In genomic region chr7:73526892-73527821, GRCh38 we compare ENCODE assay signal across 1 cellular context.
TF ChIP-seq lines count a peak whose summit lies in the region.

No MANE protein-coding gene starts in this region.

TF ChIP-seq in K562, 482 proteins besides CTCF, POLR2A, EP300 and RAD21 (continues in another document):
- no peak for TF ChIP-seq CHD7 (IDR thresholded peaks at IDR 0.05; ENCODE audit: low read depth, low read length)
- TF ChIP-seq ZNF609 (CRISPR knock-in tag; IDR thresholded peaks at IDR 0.05; ENCODE audit: borderline replicate concordance): no peak
- TF ChIP-seq GABPA (tag; conservative IDR thresholded peaks at IDR 0.05; ENCODE audit: low read depth): peak; percentile 54
- 0 out of 4 replicates have a peak, but pooled peaks of 1 of the 2 experiments have one; percentile 32 for TF ChIP-seq HDAC1 (IDR thresholded peaks at IDR 0.05)
- TF ChIP-seq SREBF1 (IDR thresholded peaks at IDR 0.05; ENCODE audit: borderline replicate concordance, low read depth, low read length): no peak
- peak in 1 of 2 experiments; percentile 43; a peak in 1 of 4 replicates for TF ChIP-seq KDM1A (IDR thresholded peaks at IDR 0.05)
- peak; percentile 48 for TF ChIP-seq TCF3 (CRISPR knock-in tag; IDR thresholded peaks at IDR 0.05)
- TF ChIP-seq TAL1 (IDR thresholded peaks at IDR 0.05): peak; percentile 13; the same call in 1 of the 2 replicates
- no peak for TF ChIP-seq FOXK1 (CRISPR knock-in tag; IDR thresholded peaks at IDR 0.05; ENCODE audit: borderline replicate concordance)
- peak; percentile 13 for TF ChIP-seq RBM25 (IDR thresholded peaks at IDR 0.05; ENCODE audit: low read depth, low read length, severe bottlenecking)
- no peak for TF ChIP-seq TRIM25 (IDR thresholded peaks at IDR 0.05; ENCODE audit: borderline replicate concordance)
- peak; percentile 52 for TF ChIP-seq ARID1B (IDR thresholded peaks at IDR 0.05)
- TF ChIP-seq RCOR1 (IDR thresholded peaks at IDR 0.05; ENCODE audit: borderline replicate concordance in 1 of 2, low read depth in 2 of 2, low read length in 2 of 2): peak in 1 of 2 experiments; percentile 77; a peak in 2 of 4 replicates
- TF ChIP-seq ZNF280B (CRISPR knock-in tag; IDR thresholded peaks at IDR 0.05): no peak
- TF ChIP-seq NFE2 (IDR thresholded peaks at IDR 0.05; ENCODE audit: low read depth): no peak
- TF ChIP-seq KDM4B (IDR thresholded peaks at IDR 0.05; ENCODE audit: borderline replicate concordance in 2 of 2, low read depth in 1 of 2): no peak
- peak in 1 of 3 experiments; percentile 53 for TF ChIP-seq YY1 (IDR thresholded peaks at IDR 0.05; ENCODE audit: borderline replicate concordance in 1 of 3, control insufficient read depth in 1 of 3, extremely low read depth in 1 of 3, insufficient read depth in 3 of 3, insufficient read length in 1 of 3, insufficient replicate concordance in 2 of 3, low read depth in 1 of 3, low read length in 2 of 3)
- TF ChIP-seq MTA2 (IDR thresholded peaks at IDR 0.05; ENCODE audit: low read depth): no peak
- peak; percentile 66; the same call in 1 of the 2 replicates for TF ChIP-seq NR2C1 (IDR thresholded peaks at IDR 0.05)
- TF ChIP-seq NR2C1 (tag; IDR thresholded peaks at IDR 0.05): peak; percentile 49; the same call in 1 of the 2 replicates
- TF ChIP-seq LCOR (CRISPR knock-in tag; IDR thresholded peaks at IDR 0.05): 0 out of 2 replicates have a peak, but pooled peaks have one; percentile 21
- peak; percentile 45 for TF ChIP-seq ZFP36 (IDR thresholded peaks at IDR 0.05; ENCODE audit: low read depth, low read length, partially characterized antibody)
- no peak for TF ChIP-seq BHLHE40 (IDR thresholded peaks at IDR 0.05; ENCODE audit: low read length)
- no peak for TF ChIP-seq DIDO1 (tag; IDR thresholded peaks at IDR 0.05; ENCODE audit: low read depth)
- peak; percentile 22; the same call in 1 of the 2 replicates for TF ChIP-seq HMBOX1 (IDR thresholded peaks at IDR 0.05)
- no peak for TF ChIP-seq PCBP2 (IDR thresholded peaks at IDR 0.05; ENCODE audit: low read depth, low read length, poor library complexity, severe bottlenecking)
- peak; percentile 57; the same call in 1 of the 2 replicates for TF ChIP-seq DPF2 (IDR thresholded peaks at IDR 0.05)
- no peak for TF ChIP-seq CXXC5 (CRISPR knock-in tag; IDR thresholded peaks at IDR 0.05)
- TF ChIP-seq ZNF592 (IDR thresholded peaks at IDR 0.05): no peak
- no peak for TF ChIP-seq MYNN (IDR thresholded peaks at IDR 0.05)
- TF ChIP-seq MYNN (CRISPR knock-in tag; IDR thresholded peaks at IDR 0.05): no peak
- 0 out of 2 replicates have a peak, but pooled peaks have one; percentile 14 for TF ChIP-seq SPI1 (IDR thresholded peaks at IDR 0.05; ENCODE audit: borderline replicate concordance, low read depth, low read length)
